26 cellular contexts compared by ENCODE assay signal in the genomic region with DNA sequence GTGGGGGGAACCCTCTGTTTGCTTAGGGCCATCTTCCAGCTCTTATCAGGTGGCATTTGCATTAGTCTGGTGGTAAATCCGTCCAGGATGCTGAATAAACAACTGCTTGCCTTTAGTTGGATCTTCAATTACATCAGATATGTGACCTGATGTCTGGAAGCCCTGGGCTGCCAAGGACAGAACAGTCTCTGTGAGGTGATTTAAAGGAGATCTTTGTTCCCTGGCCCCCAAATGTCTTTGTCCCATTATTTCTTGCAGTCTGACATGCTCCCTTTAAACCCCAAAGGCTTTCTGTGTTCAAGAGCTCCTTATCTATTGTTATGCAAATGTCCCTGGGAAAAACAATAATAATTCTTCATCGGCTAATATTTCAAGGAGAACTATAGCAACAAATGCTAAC.
"Had no signal": no experiment of that assay in that cellular context is flagged by ENCODE, and none has a peak within 500 bp of the region (broad histone marks: within the 10 kb centered on the region; RNA-seq: fewer than 3 reads in every experiment).

No MANE protein-coding gene starts in this region.

- H3K4me1 ChIP-seq: adrenal gland, breast epithelium, pancreas had no signal

- H3K9me3 Mint-ChIP-seq: activated T-helper 17 cell treated with anti-CD3 and anti-CD28 coated beads, Interleukin-2, amount 50 U/mL, for 72 hours; natural killer cell; stimulated activated naive CD8-positive, alpha-beta T cell treated with anti-CD3 and anti-CD28 coated beads, Interleukin-15, Interleukin-2, amounts not matched to agents 100 ng/mL and 50 ng/mL, for 24 hours had no signal

- H3K27ac ChIP-seq: adrenal gland, breast epithelium, dorsolateral prefrontal cortex, esophagus muscularis mucosa, left ventricle myocardium inferior, pancreas, thyroid gland, upper lobe of right lung had no signal

- H3K27ac Mint-ChIP-seq: activated naive CD8-positive, alpha-beta T cell; activated T-cell treated with anti-CD3 and anti-CD28 coated beads, Interleukin-2, amount 50 U/mL, for 24 hours; activated T-helper 17 cell treated with anti-CD3 and anti-CD28 coated beads, Interleukin-2, amount 50 U/mL, for 72 hours; natural killer cell; stimulated activated naive CD8-positive, alpha-beta T cell treated with anti-CD3 and anti-CD28 coated beads, Interleukin-15, Interleukin-2, amounts not matched to agents 100 ng/mL and 50 ng/mL, for 24 hours had no signal

- H3K27me3 Mint-ChIP-seq: central memory CD8-positive, alpha-beta T cell; stimulated activated naive CD8-positive, alpha-beta T cell treated with anti-CD3 and anti-CD28 coated beads, Interleukin-15, Interleukin-2, amounts not matched to agents 100 ng/mL and 50 ng/mL, for 24 hours had no signal

- H3K36me3 Mint-ChIP-seq: activated naive CD8-positive, alpha-beta T cell; natural killer cell had no signal

- H3K27me3 ChIP-seq: adrenal gland, breast epithelium, pancreas, thyroid gland, upper lobe of right lung had no signal

- H3K9me3 ChIP-seq: adrenal gland, esophagus muscularis mucosa, pancreas, thyroid gland, upper lobe of right lung had no signal

- H3K4me3 Mint-ChIP-seq: activated naive CD8-positive, alpha-beta T cell; activated T-cell treated with anti-CD3 and anti-CD28 coated beads, Interleukin-2, amount 50 U/mL, for 24 hours; activated T-helper 17 cell treated with anti-CD3 and anti-CD28 coated beads, Interleukin-2, amount 50 U/mL, for 72 hours; central memory CD8-positive, alpha-beta T cell; natural killer cell; stimulated activated naive CD8-positive, alpha-beta T cell treated with anti-CD3 and anti-CD28 coated beads, Interleukin-15, Interleukin-2, amounts not matched to agents 100 ng/mL and 50 ng/mL, for 24 hours had no signal

- H3K4me3 ChIP-seq: adrenal gland, breast epithelium, esophagus muscularis mucosa, left ventricle myocardium inferior, pancreas, thyroid gland, upper lobe of right lung had no signal

- ATAC-seq: activated T-helper 17 cell treated with anti-CD3 and anti-CD28 coated beads, Interleukin-2, amount 50 U/mL, for 72 hours; natural killer cell; pancreas; right cardiac atrium; upper lobe of right lung had no signal

- H3K4me1 Mint-ChIP-seq: activated T-helper 17 cell treated with anti-CD3 and anti-CD28 coated beads, Interleukin-2, amount 50 U/mL, for 72 hours; central memory CD8-positive, alpha-beta T cell had no signal

- DNase-seq: activated CD4-positive, alpha-beta T cell treated with anti-CD3 and anti-CD28 coated beads for 1 hour; activated CD8-positive, alpha-beta memory T cell treated with anti-CD3 and anti-CD28 coated beads for 24 hours; activated CD8-positive, alpha-beta memory T cell treated with anti-CD3 and anti-CD28 coated beads, Interleukin-2, amount 50 U/mL, for 4 hours; activated T-cell treated with anti-CD3 and anti-CD28 coated beads, Interleukin-2, amount 50 U/mL, for 24 hours; adrenal gland; dorsolateral prefrontal cortex; hippocampal formation; kidney glomerular epithelial cell; left ventricle myocardium inferior; midbrain; natural killer cell; pancreas; right cardiac atrium; stimulated activated CD4-positive, alpha-beta T cell treated with anti-CD3 and anti-CD28 coated beads, Interleukin-12 subunit alpha, Interleukin-12 subunit beta, amount 100 ng/mL, for 4 hours; stimulated activated CD4-positive, alpha-beta T cell treated with anti-CD3 and anti-CD28 coated beads, Interleukin-4, amount 100 ng/mL, for 4 hours; substantia nigra; thyroid gland; upper lobe of right lung had no signal

- FAIRE-seq: colon, frontal cortex, pancreas had no signal

- H3K36me3 ChIP-seq: adrenal gland, breast epithelium, esophagus muscularis mucosa, left ventricle myocardium inferior, pancreas, thyroid gland, upper lobe of right lung had no signal
